ENCODE assay signal across 18 cellular contexts in the genomic region with DNA sequence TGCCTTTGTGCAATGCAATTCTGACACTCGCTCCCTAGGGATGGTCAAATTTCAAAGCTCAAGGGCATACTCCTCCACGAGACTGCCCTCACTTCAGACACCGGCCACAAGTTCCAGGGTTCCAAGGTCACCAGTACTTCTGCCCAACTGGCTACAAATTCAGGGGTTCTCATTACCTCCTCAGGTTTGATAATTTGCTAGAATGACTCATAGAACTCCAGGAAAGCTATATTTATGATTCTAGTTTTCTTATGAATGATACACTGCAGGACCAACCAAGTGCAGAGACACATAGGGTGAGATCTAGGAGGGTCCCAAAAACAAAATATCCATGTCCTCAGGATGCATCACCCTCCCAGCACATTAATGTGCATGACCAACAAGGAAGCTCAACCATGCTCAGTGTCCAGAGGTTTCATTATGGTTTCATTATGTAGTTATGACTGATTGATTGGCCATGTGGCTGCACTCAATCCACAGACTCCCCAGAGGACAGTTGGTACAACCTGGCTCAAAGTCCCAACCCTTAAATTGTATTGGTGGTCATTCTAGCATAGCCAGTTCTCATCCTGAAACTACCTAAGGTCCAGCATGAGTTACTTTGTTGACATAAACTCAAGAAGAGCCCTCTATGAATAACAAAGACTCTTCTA.
A peak's percentile ranks its signal among the peaks of the same experiment; 100 is the strongest.
DNase-seq lines count a peak whose midpoint lies in the region; ATAC-seq and TF ChIP-seq lines count a peak whose summit lies in the region.
"Had no signal": no experiment of that assay in that cellular context is flagged by ENCODE, and none has a peak within 500 bp of the region (broad histone marks: within the 10 kb centered on the region; RNA-seq: fewer than 3 reads in every experiment).

No MANE protein-coding gene starts in this region.

- H3K27ac ChIP-seq in tibial artery = no peak overlapping the region
- H3K27ac ChIP-seq: 22Rv1 had no signal

- no peak overlapping the region for H3K4me3 Mint-ChIP-seq in nephron progenitor cell
- H3K4me3 Mint-ChIP-seq: activated T-cell treated with anti-CD3 and anti-CD28 coated beads, Interleukin-2, amount 50 U/mL, for 72 hours; stimulated activated effector memory CD8-positive, alpha-beta T cell treated with anti-CD3 and anti-CD28 coated beads, Interleukin-12 subunit alpha, Interleukin-12 subunit beta, amount 100 ng/mL, for 72 hours had no signal

- H3K27me3 ChIP-seq in tibial artery = no peaks in the 10 kb centered on the region

- no peaks in the 10 kb centered on the region for H3K9me3 ChIP-seq in tibial artery

- H3K4me1 Mint-ChIP-seq in nephron progenitor cell = peaks cover 7% of the 10 kb centered on the region
- H3K4me1 Mint-ChIP-seq: stimulated activated effector memory CD8-positive, alpha-beta T cell treated with anti-CD3 and anti-CD28 coated beads, Interleukin-12 subunit alpha, Interleukin-12 subunit beta, amount 100 ng/mL, for 72 hours had no signal

- intact Hi-C loops in tibial artery (cut with DNase I; ENCODE audit: low total_unique reads) = no loop called here

- no peak overlapping the region for H3K27ac Mint-ChIP-seq in nephron progenitor cell
- H3K27ac Mint-ChIP-seq: activated T-cell treated with anti-CD3 and anti-CD28 coated beads, Interleukin-2, amount 50 U/mL, for 72 hours; stimulated activated effector memory CD8-positive, alpha-beta T cell treated with anti-CD3 and anti-CD28 coated beads, Interleukin-12 subunit alpha, Interleukin-12 subunit beta, amount 100 ng/mL, for 72 hours had no signal

- peaks cover 4% of the 10 kb centered on the region for H3K36me3 Mint-ChIP-seq in nephron progenitor cell (ENCODE audit: low read depth)
- H3K36me3 Mint-ChIP-seq: stimulated activated effector memory CD8-positive, alpha-beta T cell treated with anti-CD3 and anti-CD28 coated beads, Interleukin-12 subunit alpha, Interleukin-12 subunit beta, amount 100 ng/mL, for 72 hours had no signal

- no peaks in the 10 kb centered on the region for H3K36me3 ChIP-seq in tibial artery

- DNase-seq in GM12865 (ENCODE audit: low read depth) (peak; percentile 8), nephron progenitor cell (no peak), T-helper 1 cell (no peak), tibial artery (no peak)
- DNase-seq: activated CD4-positive, alpha-beta T cell treated with anti-CD3 and anti-CD28 coated beads for 4 hours; activated T-cell treated with anti-CD3 and anti-CD28 coated beads, Interleukin-2, amount 50 U/mL, for 72 hours; cerebellar nuclear complex; mesendoderm; NCI-H2029; NCI-H69; right cardiac atrium; stimulated activated CD4-positive, alpha-beta T cell treated with anti-CD3 and anti-CD28 coated beads, Interleukin-4, amount 100 ng/mL, for 4 hours had no signal

- peak; percentile 68 for ATAC-seq in GM19351 (IDR thresholded peaks at IDR 0.05; ENCODE audit: unreplicated experiment)
- peak; percentile 82 for ATAC-seq in HG02759 (IDR thresholded peaks at IDR 0.05; ENCODE audit: unreplicated experiment)
- ATAC-seq in HG03175 (IDR thresholded peaks at IDR 0.05; ENCODE audit: unreplicated experiment) = peak; percentile 84
- no peak for ATAC-seq in HG03280 (IDR thresholded peaks at IDR 0.05; ENCODE audit: unreplicated experiment)
- ATAC-seq: activated T-cell treated with anti-CD3 and anti-CD28 coated beads, Interleukin-2, amount 50 U/mL, for 72 hours; right cardiac atrium; stimulated activated effector memory CD8-positive, alpha-beta T cell treated with anti-CD3 and anti-CD28 coated beads, Interleukin-12 subunit alpha, Interleukin-12 subunit beta, amount 100 ng/mL, for 72 hours had no signal

- H3K9me3 Mint-ChIP-seq in nephron progenitor cell = peaks cover 4% of the 10 kb centered on the region

- H3K4me3 ChIP-seq in GM12865 (ENCODE audit: low read depth, low read length) (no peak overlapping the region), tibial artery (no peak overlapping the region)

- H3K27me3 Mint-ChIP-seq in nephron progenitor cell (ENCODE audit: low read depth, poor library complexity) = no peaks in the 10 kb centered on the region

- H3K4me1 ChIP-seq in tibial artery = no peaks in the 10 kb centered on the region

- TF ChIP-seq CTCF in GM12865 (IDR thresholded peaks at IDR 0.05; ENCODE audit: insufficient read depth, low read depth, low read length, missing control alignments) (no peak), nephron progenitor cell (IDR thresholded peaks at IDR 0.05) (no peak), tibial artery (IDR thresholded peaks at IDR 0.05) (no peak)
